43 cellular contexts compared by ENCODE assay signal in the genomic region with DNA sequence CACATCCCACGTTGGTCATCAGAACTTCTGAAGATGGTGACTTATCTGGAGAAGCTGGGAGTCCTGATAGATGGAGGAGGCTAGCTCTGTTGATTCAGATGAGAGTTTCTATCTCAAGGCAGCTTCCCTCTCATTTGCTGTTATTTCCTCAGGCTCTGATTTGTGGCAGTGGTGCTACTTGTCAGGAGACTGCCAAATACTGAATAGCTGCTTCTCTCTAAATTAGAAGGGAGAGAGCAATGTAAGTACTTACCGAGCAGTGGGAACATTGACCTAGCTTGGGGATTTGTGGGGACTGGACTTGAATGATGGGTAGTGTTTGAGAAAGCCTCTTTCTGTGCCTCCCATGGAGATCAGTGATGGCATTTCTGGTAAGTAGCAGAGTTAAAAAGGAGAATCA. TPM values are rescaled to one million over a fixed set of nuclear protein-coding genes. Genes with fewer than 3 reads are reported as not detected.
"Had no signal": no experiment of that assay in that cellular context is flagged by ENCODE, and none has a peak within 500 bp of the region (broad histone marks: within the 10 kb centered on the region; RNA-seq: fewer than 3 reads in every experiment).

A gene with protein sequence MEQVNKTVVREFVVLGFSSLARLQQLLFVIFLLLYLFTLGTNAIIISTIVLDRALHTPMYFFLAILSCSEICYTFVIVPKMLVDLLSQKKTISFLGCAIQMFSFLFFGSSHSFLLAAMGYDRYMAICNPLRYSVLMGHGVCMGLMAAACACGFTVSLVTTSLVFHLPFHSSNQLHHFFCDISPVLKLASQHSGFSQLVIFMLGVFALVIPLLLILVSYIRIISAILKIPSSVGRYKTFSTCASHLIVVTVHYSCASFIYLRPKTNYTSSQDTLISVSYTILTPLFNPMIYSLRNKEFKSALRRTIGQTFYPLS (plus strand): TSS at position 301 of the 400 bp plus-strand sequence. CDS start 3,728 bp downstream, outside the sequence.

- H3K27ac Mint-ChIP-seq: activated naive CD4-positive, alpha-beta T cell treated with anti-CD3 and anti-CD28 coated beads for 36 hours; activated naive CD4-positive, alpha-beta T cell treated with anti-CD3 and anti-CD28 coated beads, Interleukin-2, amount 10 ng/mL, durations not matched to agents 7 days and 5 days; activated naive CD4-positive, alpha-beta T cell treated with anti-CD3 and anti-CD28 coated beads, Interleukin-2, amount 50 U/mL, for 24 hours; activated naive CD4-positive, alpha-beta T cell treated with anti-CD3 and anti-CD28 coated beads, Interleukin-2, amount 50 U/mL, for 72 hours; activated naive CD8-positive, alpha-beta T cell; activated naive CD8-positive, alpha-beta T cell treated with anti-CD3 and anti-CD28 coated beads for 36 hours; activated naive CD8-positive, alpha-beta T cell treated with anti-CD3 and anti-CD28 coated beads, Interleukin-2, amount 10 ng/mL, durations not matched to agents 7 days and 5 days; activated naive CD8-positive, alpha-beta T cell treated with anti-CD3 and anti-CD28 coated beads, Interleukin-2, amount 50 U/mL, for 24 hours; activated T-cell treated with anti-CD3 and anti-CD28 coated beads, Interleukin-2, amount 50 U/mL, for 24 hours; activated T-cell treated with anti-CD3 and anti-CD28 coated beads, Interleukin-2, amount 50 U/mL, for 72 hours; activated T-helper 1 cell treated with anti-CD3 and anti-CD28 coated beads, Interleukin-12 subunit alpha, Interleukin-12 subunit beta, Interleukin-2, Interleukin-4 antibody, amounts not matched to agents 30 ng/mL and 10 ng/mL and 1 ng/mL, durations not matched to agents 14 hours and 24 hours and 36 hours; activated T-helper 17 cell treated with anti-CD3 and anti-CD28 coated beads, Interleukin-2, amount 50 U/mL, for 72 hours; activated T-helper 2 cell treated with anti-CD3 and anti-CD28 coated beads, Interferon-gamma antibody, Interleukin-2, Interleukin-4, amounts not matched to agents 10 μg/mL and 5 μg/mL and 100 μg/mL, durations not matched to agents 14 hours and 24 hours and 36 hours; brain had no signal

- H3K27ac ChIP-seq: adrenal gland, ascending aorta, body of pancreas, brain microvascular endothelial cell, breast epithelium, cardiac muscle cell had no signal

- H3K4me3 Mint-ChIP-seq: activated naive CD4-positive, alpha-beta T cell treated with anti-CD3 and anti-CD28 coated beads for 36 hours; activated naive CD4-positive, alpha-beta T cell treated with anti-CD3 and anti-CD28 coated beads, Interleukin-2, amount 10 ng/mL, durations not matched to agents 7 days and 5 days; activated naive CD4-positive, alpha-beta T cell treated with anti-CD3 and anti-CD28 coated beads, Interleukin-2, amount 50 U/mL, for 24 hours; activated naive CD8-positive, alpha-beta T cell; activated naive CD8-positive, alpha-beta T cell treated with anti-CD3 and anti-CD28 coated beads for 36 hours; activated naive CD8-positive, alpha-beta T cell treated with anti-CD3 and anti-CD28 coated beads, Interleukin-2, amount 10 ng/mL, durations not matched to agents 7 days and 5 days; activated naive CD8-positive, alpha-beta T cell treated with anti-CD3 and anti-CD28 coated beads, Interleukin-2, amount 50 U/mL, for 24 hours; activated T-cell treated with anti-CD3 and anti-CD28 coated beads, Interleukin-2, amount 50 U/mL, for 24 hours; activated T-cell treated with anti-CD3 and anti-CD28 coated beads, Interleukin-2, amount 50 U/mL, for 4 hours; activated T-cell treated with anti-CD3 and anti-CD28 coated beads, Interleukin-2, amount 50 U/mL, for 72 hours; activated T-helper 1 cell treated with anti-CD3 and anti-CD28 coated beads, Interleukin-12 subunit alpha, Interleukin-12 subunit beta, Interleukin-2, Interleukin-4 antibody, amounts not matched to agents 30 ng/mL and 10 ng/mL and 1 ng/mL, durations not matched to agents 14 hours and 24 hours and 36 hours; activated T-helper 17 cell treated with anti-CD3 and anti-CD28 coated beads, Interleukin-2, amount 50 U/mL, for 72 hours; brain; central memory CD8-positive, alpha-beta T cell had no signal

- H3K27me3 ChIP-seq: adrenal gland, ascending aorta, body of pancreas, brain microvascular endothelial cell, breast epithelium, cardiac muscle cell had no signal

- H3K9me3 ChIP-seq: adrenal gland, ascending aorta, body of pancreas, breast epithelium had no signal

- H3K9me3 Mint-ChIP-seq: activated naive CD4-positive, alpha-beta T cell treated with anti-CD3 and anti-CD28 coated beads for 36 hours; activated naive CD4-positive, alpha-beta T cell treated with anti-CD3 and anti-CD28 coated beads, Interleukin-2, amount 10 ng/mL, durations not matched to agents 7 days and 5 days; activated naive CD4-positive, alpha-beta T cell treated with anti-CD3 and anti-CD28 coated beads, Interleukin-2, amount 50 U/mL, for 24 hours; activated naive CD4-positive, alpha-beta T cell treated with anti-CD3 and anti-CD28 coated beads, Interleukin-2, amount 50 U/mL, for 72 hours; activated naive CD8-positive, alpha-beta T cell treated with anti-CD3 and anti-CD28 coated beads for 36 hours; activated naive CD8-positive, alpha-beta T cell treated with anti-CD3 and anti-CD28 coated beads, Interleukin-2, amount 10 ng/mL, durations not matched to agents 7 days and 5 days; activated naive CD8-positive, alpha-beta T cell treated with anti-CD3 and anti-CD28 coated beads, Interleukin-2, amount 50 U/mL, for 24 hours; activated T-cell treated with anti-CD3 and anti-CD28 coated beads, Interleukin-2, amount 50 U/mL, for 24 hours; activated T-cell treated with anti-CD3 and anti-CD28 coated beads, Interleukin-2, amount 50 U/mL, for 4 hours; activated T-cell treated with anti-CD3 and anti-CD28 coated beads, Interleukin-2, amount 50 U/mL, for 72 hours; activated T-helper 1 cell treated with anti-CD3 and anti-CD28 coated beads, Interleukin-12 subunit alpha, Interleukin-12 subunit beta, Interleukin-2, Interleukin-4 antibody, amounts not matched to agents 30 ng/mL and 10 ng/mL and 1 ng/mL, durations not matched to agents 14 hours and 24 hours and 36 hours; activated T-helper 17 cell treated with anti-CD3 and anti-CD28 coated beads, Interleukin-2, amount 50 U/mL, for 72 hours; activated T-helper 2 cell treated with anti-CD3 and anti-CD28 coated beads, Interferon-gamma antibody, Interleukin-2, Interleukin-4, amounts not matched to agents 10 μg/mL and 5 μg/mL and 100 μg/mL, durations not matched to agents 14 hours and 24 hours and 36 hours; brain; central memory CD8-positive, alpha-beta T cell had no signal

- ATAC-seq: activated naive CD4-positive, alpha-beta T cell treated with anti-CD3 and anti-CD28 coated beads, Interleukin-2, amount 50 U/mL, for 72 hours; activated naive CD8-positive, alpha-beta T cell treated with anti-CD3 and anti-CD28 coated beads, Interleukin-2, amount 50 U/mL, for 24 hours; activated T-cell treated with anti-CD3 and anti-CD28 coated beads, Interleukin-2, amount 50 U/mL, for 4 hours; activated T-cell treated with anti-CD3 and anti-CD28 coated beads, Interleukin-2, amount 50 U/mL, for 72 hours; activated T-helper 17 cell treated with anti-CD3 and anti-CD28 coated beads, Interleukin-2, amount 50 U/mL, for 72 hours; body of pancreas had no signal

- H3K4me1 Mint-ChIP-seq: activated naive CD4-positive, alpha-beta T cell treated with anti-CD3 and anti-CD28 coated beads, Interleukin-2, amount 10 ng/mL, durations not matched to agents 7 days and 5 days; activated naive CD4-positive, alpha-beta T cell treated with anti-CD3 and anti-CD28 coated beads, Interleukin-2, amount 50 U/mL, for 24 hours; activated naive CD8-positive, alpha-beta T cell treated with anti-CD3 and anti-CD28 coated beads for 36 hours; activated naive CD8-positive, alpha-beta T cell treated with anti-CD3 and anti-CD28 coated beads, Interleukin-2, amount 10 ng/mL, durations not matched to agents 7 days and 5 days; activated naive CD8-positive, alpha-beta T cell treated with anti-CD3 and anti-CD28 coated beads, Interleukin-2, amount 50 U/mL, for 24 hours; activated T-helper 17 cell treated with anti-CD3 and anti-CD28 coated beads, Interleukin-2, amount 50 U/mL, for 72 hours; brain; central memory CD8-positive, alpha-beta T cell had no signal

- DNase-seq: activated effector memory CD4-positive, alpha-beta T cell treated with anti-CD3 and anti-CD28 coated beads, Interleukin-2, amount 50 U/mL, for 16 hours; activated effector memory CD4-positive, alpha-beta T cell treated with Interleukin-2 at 50 U/mL for 16 hours; activated gamma-delta T cell; activated gamma-delta T cell treated with Interleukin-2 at 50 U/mL for 16 hours; activated naive CD4-positive, alpha-beta T cell; activated naive CD4-positive, alpha-beta T cell treated with anti-CD3 and anti-CD28 coated beads for 36 hours; activated naive CD4-positive, alpha-beta T cell treated with anti-CD3 and anti-CD28 coated beads, Interleukin-2, amount 10 ng/mL, durations not matched to agents 7 days and 5 days; activated naive CD4-positive, alpha-beta T cell treated with anti-CD3 and anti-CD28 coated beads, Interleukin-2, amount 50 U/mL, for 16 hours; activated naive CD4-positive, alpha-beta T cell treated with Interleukin-2 at 50 U/mL for 16 hours; activated naive CD8-positive, alpha-beta T cell treated with anti-CD3 and anti-CD28 coated beads for 36 hours; activated naive CD8-positive, alpha-beta T cell treated with anti-CD3 and anti-CD28 coated beads, Interleukin-2, amount 10 ng/mL, durations not matched to agents 7 days and 5 days; activated naive CD8-positive, alpha-beta T cell treated with anti-CD3 and anti-CD28 coated beads, Interleukin-2, amount 50 U/mL, for 24 hours; activated T-cell treated with anti-CD3 and anti-CD28 coated beads, Interleukin-2, amount 50 U/mL, for 1 hour; activated T-cell treated with anti-CD3 and anti-CD28 coated beads, Interleukin-2, amount 50 U/mL, for 24 hours; activated T-cell treated with anti-CD3 and anti-CD28 coated beads, Interleukin-2, amount 50 U/mL, for 4 hours; activated T-cell treated with anti-CD3 and anti-CD28 coated beads, Interleukin-2, amount 50 U/mL, for 48 hours; activated T-cell treated with anti-CD3 and anti-CD28 coated beads, Interleukin-2, amount 50 U/mL, for 72 hours; adrenal gland; amniotic stem cell; amygdala; anterior cingulate cortex; aorta; body of pancreas; brain microvascular endothelial cell; caudate nucleus; central memory CD4-positive, alpha-beta T cell; cerebellar nuclear complex had no signal

- H3K36me3 Mint-ChIP-seq: activated naive CD4-positive, alpha-beta T cell treated with anti-CD3 and anti-CD28 coated beads, Interleukin-2, amount 10 ng/mL, durations not matched to agents 7 days and 5 days; activated naive CD4-positive, alpha-beta T cell treated with anti-CD3 and anti-CD28 coated beads, Interleukin-2, amount 50 U/mL, for 24 hours; activated naive CD4-positive, alpha-beta T cell treated with anti-CD3 and anti-CD28 coated beads, Interleukin-2, amount 50 U/mL, for 72 hours; activated naive CD8-positive, alpha-beta T cell; activated naive CD8-positive, alpha-beta T cell treated with anti-CD3 and anti-CD28 coated beads for 36 hours; activated naive CD8-positive, alpha-beta T cell treated with anti-CD3 and anti-CD28 coated beads, Interleukin-2, amount 10 ng/mL, durations not matched to agents 7 days and 5 days; brain had no signal

- H3K4me1 ChIP-seq: adrenal gland, ascending aorta, body of pancreas, breast epithelium had no signal

- FAIRE-seq: astrocyte, bronchial epithelial cell had no signal

- H3K36me3 ChIP-seq: adrenal gland, ascending aorta, brain microvascular endothelial cell, breast epithelium, cardiac muscle cell had no signal

- H3K4me3 ChIP-seq: adrenal gland, ascending aorta, body of pancreas, breast epithelium, cardiac muscle cell had no signal

- H3K27me3 Mint-ChIP-seq: activated naive CD4-positive, alpha-beta T cell treated with anti-CD3 and anti-CD28 coated beads, Interleukin-2, amount 10 ng/mL, durations not matched to agents 7 days and 5 days; activated naive CD8-positive, alpha-beta T cell; activated naive CD8-positive, alpha-beta T cell treated with anti-CD3 and anti-CD28 coated beads, Interleukin-2, amount 10 ng/mL, durations not matched to agents 7 days and 5 days had no signal

RNA-seq across cellular contexts. Expression of the gene that starts here (rescaled TPM):
- total RNA-seq: activated naive CD4-positive, alpha-beta T cell treated with anti-CD3 and anti-CD28 coated beads for 36 hours; activated naive CD4-positive, alpha-beta T cell treated with anti-CD3 and anti-CD28 coated beads, Interleukin-2, amount 50 U/mL, for 72 hours; activated naive CD8-positive, alpha-beta T cell treated with anti-CD3 and anti-CD28 coated beads for 36 hours; activated naive CD8-positive, alpha-beta T cell treated with anti-CD3 and anti-CD28 coated beads, Interleukin-2, amount 10 ng/mL, durations not matched to agents 7 days and 5 days; activated T-cell treated with anti-CD3 and anti-CD28 coated beads, Interleukin-2, amount 50 U/mL, for 4 hours; activated T-cell treated with anti-CD3 and anti-CD28 coated beads, Interleukin-2, amount 50 U/mL, for 72 hours; activated T-helper 1 cell treated with anti-CD3 and anti-CD28 coated beads, Interleukin-12 subunit alpha, Interleukin-12 subunit beta, Interleukin-2, Interleukin-4 antibody, amounts not matched to agents 30 ng/mL and 10 ng/mL and 1 ng/mL, durations not matched to agents 14 hours and 24 hours and 36 hours; activated T-helper 17 cell treated with anti-CD3 and anti-CD28 coated beads, Interleukin-2, amount 50 U/mL, for 72 hours; activated T-helper 2 cell treated with anti-CD3 and anti-CD28 coated beads, Interferon-gamma antibody, Interleukin-2, Interleukin-4, amounts not matched to agents 10 μg/mL and 5 μg/mL and 100 μg/mL, durations not matched to agents 14 hours and 24 hours and 36 hours; adrenal gland; ascending aorta; astrocyte; body of pancreas; breast epithelium; bronchial epithelial cell; cardiac muscle cell; cardiac septum; cerebellum; chondrocyte had no signal
- polyA plus RNA-seq: adrenal gland, aorta, cardiac muscle cell had no signal
